Comparison of ENCODE assay signal across 27 cellular contexts in the genomic region with DNA sequence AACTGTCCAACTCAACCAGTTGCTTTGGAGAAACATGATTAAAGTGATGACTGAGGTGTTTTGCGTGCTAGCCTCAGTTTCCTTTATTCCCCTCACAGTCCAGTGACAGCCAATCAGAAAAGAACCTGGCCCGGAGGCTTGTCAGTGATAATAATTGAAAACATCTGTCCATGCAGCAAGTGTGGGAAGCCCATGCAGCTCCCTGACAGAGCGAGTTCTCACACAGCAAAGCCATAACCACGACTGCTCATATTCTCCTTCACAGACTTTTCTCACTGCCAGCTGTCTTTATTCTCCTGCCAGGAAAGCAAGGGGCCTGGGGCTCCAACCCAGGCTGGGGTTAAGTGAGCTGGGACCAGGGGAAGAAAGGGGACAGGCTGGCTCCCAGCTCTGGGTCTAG.
DNase-seq lines count a peak whose midpoint lies in the region; ATAC-seq and TF ChIP-seq lines count a peak whose summit lies in the region.
"Had no signal": no experiment of that assay in that cellular context is flagged by ENCODE, and none has a peak within 500 bp of the region (broad histone marks: within the 10 kb centered on the region; RNA-seq: fewer than 3 reads in every experiment).

No MANE protein-coding gene starts in this region.

- DNase-seq in AG04450 (ENCODE audit: low read depth, low spot score) (no peak), DND-41 (no peak), astrocyte of the cerebellum (ENCODE audit: low read depth) (peak; percentile 2), hepatocyte (ENCODE audit: low spot score) (no peak), NCI-H510A (lab: John Stamatoyannopoulos, UW) (no peak), hepatic stellate cell (ENCODE audit: low spot score) (no peak)
- DNase-seq: activated CD4-positive, alpha-beta T cell treated with anti-CD3 and anti-CD28 coated beads, Interleukin-2, amount 50 U/mL, for 48 hours; activated CD4-positive, CD25-positive, alpha-beta regulatory T cell; activated naive CD4-positive, alpha-beta T cell treated with anti-CD3 and anti-CD28 coated beads, Interleukin-2, amount 10 ng/mL, durations not matched to agents 7 days and 5 days; aorta; central memory CD4-positive, alpha-beta T cell; dermis blood vessel endothelial cell; esophagus squamous epithelium; left lung; naive thymus-derived CD4-positive, alpha-beta T cell; NCI-H1105; NCI-H2029 treated with DMSO at 0.1 percent for 48 hours; NCI-H345; NCI-H748 treated with DMSO at 0.1 percent for 48 hours; T-helper 1 cell; transverse colon had no signal

- H3K4me1 ChIP-seq in DND-41 (ENCODE audit: insufficient read depth, low read length): no peaks in the 10 kb centered on the region
- no peaks in the 10 kb centered on the region for H3K4me1 ChIP-seq in hepatocyte (ENCODE audit: insufficient read depth)
- H3K4me1 ChIP-seq: A549; BLaER1 treated with 17β-estradiol and CSF1 and Interleukin-3, amounts not matched to agents 10 nM and 100 nM; esophagus squamous epithelium; left lung; SJCRH30; transverse colon had no signal

- H2AFZ ChIP-seq in DND-41 (ENCODE audit: low read depth, low read length) (no peak overlapping the region), hepatocyte (peak overlapping the region; percentile 34)

- H3K9me2 ChIP-seq in hepatocyte (replicated peaks; ENCODE audit: insufficient read depth): no peaks in the 10 kb centered on the region

- H3K79me2 ChIP-seq in DND-41 (ENCODE audit: insufficient read depth, low read length): no peaks in the 10 kb centered on the region
- no peaks in the 10 kb centered on the region for H3K79me2 ChIP-seq in hepatocyte

- H3K27ac ChIP-seq in AG04450 (ENCODE audit: low read depth, low read length) (peak overlapping the region; percentile 31), DND-41 (ENCODE audit: low read length) (no peak overlapping the region), hepatocyte (no peak overlapping the region)
- H3K27ac ChIP-seq: A549; BLaER1 treated with 17β-estradiol and CSF1 and Interleukin-3, amounts not matched to agents 10 nM and 100 nM; esophagus squamous epithelium; SJCRH30; transverse colon had no signal

- TF ChIP-seq CTCF in AG04450 (IDR thresholded peaks at IDR 0.05; ENCODE audit: low read depth, low read length): no peak
- TF ChIP-seq CTCF in DND-41 (IDR thresholded peaks at IDR 0.05; ENCODE audit: borderline replicate concordance, extremely low read depth, low read length, poor library complexity, severe bottlenecking): no peak
- no peak for TF ChIP-seq CTCF in astrocyte of the cerebellum (IDR thresholded peaks at IDR 0.05; ENCODE audit: low read depth, low read length, missing control alignments)
- TF ChIP-seq CTCF in hepatocyte (IDR thresholded peaks at IDR 0.05; ENCODE audit: poor library complexity): no peak

- no peak overlapping the region for H3K4me2 ChIP-seq in DND-41 (ENCODE audit: insufficient read depth, low read length)
- H3K4me2 ChIP-seq in hepatocyte: no peak overlapping the region
- H3K4me2 ChIP-seq: A549; BLaER1 treated with 17β-estradiol and CSF1 and Interleukin-3, amounts not matched to agents 10 nM and 100 nM; smooth muscle cell had no signal

- no peaks in the 10 kb centered on the region for H3K27me3 ChIP-seq in AG04450 (ENCODE audit: control insufficient read depth, insufficient read depth, low read length)
- no peaks in the 10 kb centered on the region for H3K27me3 ChIP-seq in DND-41 (ENCODE audit: insufficient read depth, low read length, poor library complexity)
- no peaks in the 10 kb centered on the region for H3K27me3 ChIP-seq in hepatocyte
- H3K27me3 ChIP-seq: BLaER1 treated with 17β-estradiol and CSF1 and Interleukin-3, amounts not matched to agents 10 nM and 100 nM; esophagus squamous epithelium; left lung; SJCRH30; transverse colon had no signal

- 61% methylated on average over 4 of the region's 4 CpGs for WGBS in hepatocyte (ENCODE audit: low lambda C conversion rate, missing lambda C conversion rate)

- in situ Hi-C loops in astrocyte of the cerebellum (cut with HindIII; ENCODE audit: low sequenced_read_pairs): no loop called here

- no peak overlapping the region for H3K9ac ChIP-seq in DND-41 (ENCODE audit: low read depth, low read length)
- H3K9ac ChIP-seq: BLaER1 treated with 17β-estradiol and CSF1 and Interleukin-3, amounts not matched to agents 10 nM and 100 nM had no signal

- ATAC-seq in DND-41 (ENCODE audit: insufficient read depth, low read depth) (0 out of 3 replicates have a peak, but pooled peaks have one; percentile 31), HG03175 (IDR thresholded peaks at IDR 0.05; ENCODE audit: unreplicated experiment) (no peak), GM21528 (IDR thresholded peaks at IDR 0.05; ENCODE audit: low FRiP score, unreplicated experiment) (no peak)
- ATAC-seq: A549; left lung; naive thymus-derived CD4-positive, alpha-beta T cell had no signal

- H3K4me3 ChIP-seq in AG04450 (ENCODE audit: low read depth, low read length): no peak overlapping the region
- no peak overlapping the region for H3K4me3 ChIP-seq in DND-41 (ENCODE audit: low read depth in 1 of 2, low read length in 2 of 2)
- H3K4me3 ChIP-seq in astrocyte of the cerebellum (ENCODE audit: low read depth, low read length): no peak overlapping the region
- no peak overlapping the region for H3K4me3 ChIP-seq in hepatocyte
- H3K4me3 ChIP-seq: A549; BLaER1 treated with 17β-estradiol and CSF1 and Interleukin-3, amounts not matched to agents 10 nM and 100 nM; esophagus squamous epithelium; left lung; SJCRH30; smooth muscle cell; transverse colon had no signal

- POLR2A ChIA-PET in AG04450 (lab: Yijun Ruan, JAX): no interaction called here

- H3K9me3 ChIP-seq in AG04450 (ENCODE audit: control insufficient read depth, insufficient read depth, low read length) (no peaks in the 10 kb centered on the region), DND-41 (ENCODE audit: insufficient read depth, low read length, severe bottlenecking) (no peaks in the 10 kb centered on the region), hepatocyte (ENCODE audit: low read depth) (no peaks in the 10 kb centered on the region)
- H3K9me3 ChIP-seq: A549; BLaER1 treated with 17β-estradiol and CSF1 and Interleukin-3, amounts not matched to agents 10 nM and 100 nM; esophagus squamous epithelium; left lung; SJCRH30; transverse colon had no signal

- H4K20me1 ChIP-seq in DND-41 (ENCODE audit: insufficient read depth, low read length): 0 out of 2 replicates have a peak, but pooled peaks cover 3% of the 10 kb centered on the region
- H4K20me1 ChIP-seq in hepatocyte (ENCODE audit: insufficient read depth, poor library complexity, severe bottlenecking): no peaks in the 10 kb centered on the region
- H4K20me1 ChIP-seq: BLaER1 treated with 17β-estradiol and CSF1 and Interleukin-3, amounts not matched to agents 10 nM and 100 nM had no signal

- CTCF ChIA-PET in AG04450 (lab: Charles Lee): no interaction called here

- H3K36me3 ChIP-seq in DND-41 (ENCODE audit: insufficient read depth, low read length): peaks cover 23% of the 10 kb centered on the region; the same call in 1 of the 2 replicates
- H3K36me3 ChIP-seq in hepatocyte (replicated peaks; ENCODE audit: insufficient read depth, low read depth): no peaks in the 10 kb centered on the region
- H3K36me3 ChIP-seq: esophagus squamous epithelium, left lung, SJCRH30, transverse colon had no signal
